In genomic region chr1:80217377-80217986, GRCh38 we compare ENCODE assay signal across 8 cellular contexts.
DNase-seq lines count a peak whose midpoint lies in the region; ATAC-seq, FAIRE-seq and TF ChIP-seq lines count a peak whose summit lies in the region.

No MANE protein-coding gene starts in this region.

- no peak overlapping the region for H3K27ac Mint-ChIP-seq in activated CD4-positive, alpha-beta T cell treated with anti-CD3 and anti-CD28 coated beads, Interleukin-2, amount 10 ng/mL, durations not matched to agents 7 days and 5 days

- H3K4me3 Mint-ChIP-seq in activated CD4-positive, alpha-beta T cell treated with anti-CD3 and anti-CD28 coated beads, Interleukin-2, amount 10 ng/mL, durations not matched to agents 7 days and 5 days: no peak overlapping the region

- peak; percentile 85 for DNase-seq in DMS53 (lab: John Stamatoyannopoulos, UW)
- DNase-seq in NAMALWA (ENCODE audit: low spot score): peak; percentile 50
- peak; percentile 73 for DNase-seq in amniotic epithelial cell (ENCODE audit: low read depth)
- no peak for DNase-seq in kidney
- DNase-seq in vagina (ENCODE audit: extremely low spot score in 2 of 2): no peak
- no peak for DNase-seq in HK-2 (ENCODE audit: unreplicated experiment)
- no peak for DNase-seq in activated CD4-positive, alpha-beta T cell treated with anti-CD3 and anti-CD28 coated beads, Interleukin-2, amount 10 ng/mL, durations not matched to agents 7 days and 5 days

- TF ChIP-seq CTCF in kidney (IDR thresholded peaks at IDR 0.05; ENCODE audit: borderline replicate concordance, extremely low read depth, insufficient read depth): peak; percentile 52
- TF ChIP-seq CTCF in vagina (IDR thresholded peaks at IDR 0.05): peak in 1 of 3 experiments; percentile 13

- H3K9me3 ChIP-seq in kidney (ENCODE audit: control insufficient read depth in 1 of 2, low read length in 2 of 2): no peaks in the 10 kb centered on the region
- no peaks in the 10 kb centered on the region for H3K9me3 ChIP-seq in vagina

- H3K27me3 ChIP-seq in vagina: no peaks in the 10 kb centered on the region

- H3K9ac ChIP-seq in kidney (ENCODE audit: low read length in 2 of 2): no peak overlapping the region

- no peak for ATAC-seq in HG03460 (IDR thresholded peaks at IDR 0.05; ENCODE audit: unreplicated experiment)

- H3K27me3 Mint-ChIP-seq in activated CD4-positive, alpha-beta T cell treated with anti-CD3 and anti-CD28 coated beads, Interleukin-2, amount 10 ng/mL, durations not matched to agents 7 days and 5 days: no peaks in the 10 kb centered on the region

- CTCF ChIA-PET in activated CD4-positive, alpha-beta T cell treated with anti-CD3 and anti-CD28 coated beads, Interleukin-2, amount 10 ng/mL, durations not matched to agents 7 days and 5 days (lab: Charles Lee): no interaction called here

- no peak overlapping the region for H3K4me3 ChIP-seq in kidney (ENCODE audit: low read length in 2 of 2)
- H3K4me3 ChIP-seq in vagina: no peak overlapping the region

- POLR2A ChIA-PET in activated CD4-positive, alpha-beta T cell treated with anti-CD3 and anti-CD28 coated beads, Interleukin-2, amount 10 ng/mL, durations not matched to agents 7 days and 5 days (lab: Charles Lee): no interaction called here

- no peaks in the 10 kb centered on the region for H3K4me1 ChIP-seq in kidney (ENCODE audit: control insufficient read depth in 1 of 2, insufficient read depth in 1 of 2, low read depth in 1 of 2, low read length in 2 of 2)
- H3K4me1 ChIP-seq in vagina: no peaks in the 10 kb centered on the region

- no peak overlapping the region for H3K27ac ChIP-seq in kidney (ENCODE audit: low read depth in 2 of 2, low read length in 2 of 2)
- H3K27ac ChIP-seq in vagina: no peak overlapping the region

- no peak for TF ChIP-seq POLR2A in vagina (IDR thresholded peaks at IDR 0.05)

- H3K36me3 ChIP-seq in kidney (ENCODE audit: control insufficient read depth in 1 of 2, insufficient read depth in 2 of 2, low read length in 2 of 2) (no peaks in the 10 kb centered on the region), vagina (no peaks in the 10 kb centered on the region)

- intact Hi-C loops in kidney (cut with DNase I): no loop called here
- intact Hi-C loops in vagina (cut with DNase I): no loop called here

- peak; percentile 90 for FAIRE-seq in kidney (lab: Jason Lieb, UNC)

- H3K36me3 Mint-ChIP-seq in activated CD4-positive, alpha-beta T cell treated with anti-CD3 and anti-CD28 coated beads, Interleukin-2, amount 10 ng/mL, durations not matched to agents 7 days and 5 days (ENCODE audit: low read depth): no peaks in the 10 kb centered on the region

- H3K9me3 Mint-ChIP-seq in activated CD4-positive, alpha-beta T cell treated with anti-CD3 and anti-CD28 coated beads, Interleukin-2, amount 10 ng/mL, durations not matched to agents 7 days and 5 days: no peaks in the 10 kb centered on the region

- no peaks in the 10 kb centered on the region for H3K4me1 Mint-ChIP-seq in activated CD4-positive, alpha-beta T cell treated with anti-CD3 and anti-CD28 coated beads, Interleukin-2, amount 10 ng/mL, durations not matched to agents 7 days and 5 days

Comparison
In these comparisons a context has a peak if more than half of its experiments do, and no peak if none do; other contexts are left out.
1. DNase-seq: peak in DMS53 (single experiment), NAMALWA (single experiment) and amniotic epithelial cell (single experiment); none in kidney (single experiment), vagina (0 of 2), HK-2 (single experiment) and activated CD4-positive, alpha-beta T cell treated with anti-CD3 and anti-CD28 coated beads, Interleukin-2, amount 10 ng/mL, durations not matched to agents 7 days and 5 days (single experiment).